In the genomic region with DNA sequence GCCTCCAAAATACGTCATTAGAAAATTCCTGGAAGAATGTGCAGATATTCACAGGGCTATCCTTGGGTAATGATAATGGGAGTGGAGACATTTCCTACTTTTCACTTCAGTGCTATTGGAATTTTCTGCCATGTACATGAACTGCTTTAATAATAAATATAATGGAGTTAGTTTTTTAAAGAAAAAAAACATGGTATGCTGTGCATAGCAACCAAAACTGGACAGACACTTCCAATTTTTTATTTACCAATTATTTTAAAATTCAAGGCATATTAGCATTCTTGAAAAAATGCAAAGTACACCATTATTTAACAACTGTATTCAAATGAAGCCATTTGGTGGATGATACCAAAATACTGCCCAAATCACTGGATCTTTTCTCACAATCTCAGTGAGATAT, we compare ENCODE assay signal across 25 cellular contexts.
"Had no signal": no experiment of that assay in that cellular context is flagged by ENCODE, and none has a peak within 500 bp of the region (broad histone marks: within the 10 kb centered on the region; RNA-seq: fewer than 3 reads in every experiment).

No MANE protein-coding gene starts in this region.

- H3K9me3 Mint-ChIP-seq: activated CD4-positive, alpha-beta memory T cell treated with anti-CD3 and anti-CD28 coated beads for 36 hours; activated CD4-positive, alpha-beta T cell treated with anti-CD3 and anti-CD28 coated beads, Interleukin-2, amount 10 ng/mL, durations not matched to agents 7 days and 5 days; activated naive CD4-positive, alpha-beta T cell treated with anti-CD3 and anti-CD28 coated beads, Interleukin-2, amount 10 ng/mL, durations not matched to agents 7 days and 5 days; activated naive CD8-positive, alpha-beta T cell treated with anti-CD3 and anti-CD28 coated beads for 36 hours; activated T-helper 17 cell treated with anti-CD3 and anti-CD28 coated beads, Interleukin-2, amount 50 U/mL, for 72 hours had no signal

- H3K27me3 Mint-ChIP-seq: activated CD4-positive, alpha-beta memory T cell treated with anti-CD3 and anti-CD28 coated beads for 36 hours; activated CD4-positive, alpha-beta T cell treated with anti-CD3 and anti-CD28 coated beads, Interleukin-2, amount 10 ng/mL, durations not matched to agents 7 days and 5 days; activated naive CD4-positive, alpha-beta T cell treated with anti-CD3 and anti-CD28 coated beads, Interleukin-2, amount 10 ng/mL, durations not matched to agents 7 days and 5 days; activated T-helper 17 cell treated with anti-CD3 and anti-CD28 coated beads, Interleukin-2, amount 50 U/mL, for 72 hours; T-helper 17 cell had no signal

- H3K9me3 ChIP-seq: MG63, Peyer's patch, SJCRH30 had no signal

- H3K27ac Mint-ChIP-seq: activated CD4-positive, alpha-beta memory T cell treated with anti-CD3 and anti-CD28 coated beads for 36 hours; activated CD4-positive, alpha-beta T cell treated with anti-CD3 and anti-CD28 coated beads, Interleukin-2, amount 10 ng/mL, durations not matched to agents 7 days and 5 days; activated naive CD4-positive, alpha-beta T cell treated with anti-CD3 and anti-CD28 coated beads, Interleukin-2, amount 10 ng/mL, durations not matched to agents 7 days and 5 days; activated naive CD8-positive, alpha-beta T cell treated with anti-CD3 and anti-CD28 coated beads for 36 hours; activated T-helper 17 cell treated with anti-CD3 and anti-CD28 coated beads, Interleukin-2, amount 50 U/mL, for 72 hours; T-helper 17 cell had no signal

- H3K36me3 ChIP-seq: brain microvascular endothelial cell, cardiac muscle cell, Peyer's patch had no signal

- H3K27ac ChIP-seq: brain microvascular endothelial cell, cardiac muscle cell, Peyer's patch, RWPE1, SJCRH30 had no signal

- H3K4me1 ChIP-seq: SJCRH30 had no signal

- ATAC-seq: activated T-helper 17 cell treated with anti-CD3 and anti-CD28 coated beads, Interleukin-2, amount 50 U/mL, for 72 hours; T-helper 17 cell had no signal

- H3K4me3 ChIP-seq: cardiac muscle cell, MG63, Peyer's patch, SJCRH30 had no signal

- H3K27me3 ChIP-seq: brain microvascular endothelial cell, cardiac muscle cell, MG63, Peyer's patch, SJCRH30 had no signal

- H3K4me3 Mint-ChIP-seq: activated CD4-positive, alpha-beta memory T cell treated with anti-CD3 and anti-CD28 coated beads for 36 hours; activated CD4-positive, alpha-beta T cell treated with anti-CD3 and anti-CD28 coated beads, Interleukin-2, amount 10 ng/mL, durations not matched to agents 7 days and 5 days; activated naive CD4-positive, alpha-beta T cell treated with anti-CD3 and anti-CD28 coated beads, Interleukin-2, amount 10 ng/mL, durations not matched to agents 7 days and 5 days; activated naive CD8-positive, alpha-beta T cell treated with anti-CD3 and anti-CD28 coated beads for 36 hours; activated T-helper 17 cell treated with anti-CD3 and anti-CD28 coated beads, Interleukin-2, amount 50 U/mL, for 72 hours; T-helper 17 cell had no signal

- DNase-seq: activated CD4-positive, alpha-beta memory T cell treated with anti-CD3 and anti-CD28 coated beads for 36 hours; activated CD4-positive, alpha-beta T cell treated with anti-CD3 and anti-CD28 coated beads, Interleukin-2, amount 10 ng/mL, durations not matched to agents 7 days and 5 days; activated CD4-positive, CD25-positive, alpha-beta regulatory T cell; activated gamma-delta T cell treated with Interleukin-2 at 50 U/mL for 16 hours; activated naive CD4-positive, alpha-beta T cell treated with anti-CD3 and anti-CD28 coated beads, Interleukin-2, amount 10 ng/mL, durations not matched to agents 7 days and 5 days; activated naive CD8-positive, alpha-beta T cell treated with anti-CD3 and anti-CD28 coated beads for 36 hours; activated T-cell treated with anti-CD3 and anti-CD28 coated beads, Interleukin-2, amount 50 U/mL, for 48 hours; brain microvascular endothelial cell; MG63; MV-4-11; NCI-H1105 treated with DMSO at 0.1 percent for 48 hours; NCI-H1436 treated with DMSO at 0.1 percent for 48 hours; NCI-H187 treated with DMSO at 0.1 percent for 48 hours; NCI-H446 treated with DMSO at 0.1 percent for 48 hours; NCI-H526; NCI-H774; OCI-M1; Peyer's patch; Right ventricle myocardium superior; SJCRH30; T-helper 17 cell; T-helper 9 cell had no signal
